Comparison of ENCODE assay signal across 1 cellular context in genomic region chr6:33200234-33201146, GRCh38.
TF ChIP-seq lines count a peak whose summit lies in the region.

RXRB (minus strand) TSS chr6:33200665; CDS start chr6:33200476, 189 bp downstream.
SLC39A7 (plus strand) TSS chr6:33200867; CDS start chr6:33201246, 379 bp downstream.

TF ChIP-seq in HEK293, 187 proteins besides CTCF, POLR2A, EP300 and RAD21 (continued from another document):
- peak; percentile 70 for TF ChIP-seq ZBTB10 (tag by site-specific recombination; IDR thresholded peaks at IDR 0.05)
- 0 out of 2 replicates have a peak, but pooled peaks have one; percentile 50 for TF ChIP-seq ZNF24 (tag by site-specific recombination; IDR thresholded peaks at IDR 0.05)
- TF ChIP-seq ZFP3 (tag by site-specific recombination; IDR thresholded peaks at IDR 0.05; ENCODE audit: low read depth), result no peak
- peak; percentile 55; the same call in 1 of the 2 replicates for TF ChIP-seq KLF1 (tag by site-specific recombination; IDR thresholded peaks at IDR 0.05)
- TF ChIP-seq ZSCAN5A (tag by site-specific recombination; IDR thresholded peaks at IDR 0.05), result peak; percentile 36; the same call in 1 of the 2 replicates
- TF ChIP-seq FEZF1 (tag by site-specific recombination; IDR thresholded peaks at IDR 0.05), result 0 out of 2 replicates have a peak, but pooled peaks have one; percentile 34
- no peak for TF ChIP-seq AEBP2 (tag by site-specific recombination; IDR thresholded peaks at IDR 0.05; ENCODE audit: borderline replicate concordance)
